Comparison of ENCODE assay signal across 8 cellular contexts in genomic region chr10:103800789-103801540, GRCh38. TPM values are rescaled to one million over a fixed set of nuclear protein-coding genes. Genes with fewer than 3 reads are reported as not detected.
DNase-seq lines count a peak whose midpoint lies in the region; ATAC-seq and TF ChIP-seq lines count a peak whose summit lies in the region.

No MANE protein-coding gene starts in this region.

- H3K27ac ChIP-seq in colonic mucosa: peak overlapping the region; percentile 27

- peaks cover 16% of the 10 kb centered on the region for H3K4me1 ChIP-seq in colonic mucosa

- DNase-seq in RPMI7951 (ENCODE audit: low read depth) (peak; percentile 92), colonic mucosa (no peak), NCI-H774 (lab: John Stamatoyannopoulos, UW) (no peak), SHP77 treated with DMSO at 0.1 percent for 48 hours (lab: John Stamatoyannopoulos, UW) (no peak), G401 (ENCODE audit: low spot score) (no peak)
- DNase-seq in stimulated activated CD8-positive, alpha-beta memory T cell treated with anti-CD3 and anti-CD28 coated beads, Interleukin-7, amount 100 ng/mL, for 4 hours (ENCODE audit: low read depth in 2 of 2): peak; percentile 13 to 37

- intact Hi-C loops in colonic mucosa (cut with DNase I): no loop called here

- H3K36me3 ChIP-seq in colonic mucosa: no peaks in the 10 kb centered on the region

- H3K27me3 ChIP-seq in colonic mucosa: no peaks in the 10 kb centered on the region

- peak overlapping the region in 1 of 2 donors; percentile 64 for H3K9ac ChIP-seq in colonic mucosa (ENCODE audit: low read depth in 2 of 2, low read length in 2 of 2)

- H3K4me3 ChIP-seq in colonic mucosa: no peak overlapping the region

- no peak for TF ChIP-seq CTCF in colonic mucosa (IDR thresholded peaks at IDR 0.05)

- ATAC-seq in GM18499 (IDR thresholded peaks at IDR 0.05; ENCODE audit: insufficient read depth, unreplicated experiment): peak; percentile 56
- peak; percentile 72 for ATAC-seq in HG02798 (IDR thresholded peaks at IDR 0.05; ENCODE audit: poor library complexity, unreplicated experiment)

- H3K9me3 ChIP-seq in colonic mucosa: no peaks in the 10 kb centered on the region

- in situ Hi-C loops in G401 (cut with HindIII; ENCODE audit: low sequenced_read_pairs): no loop called here

RNA-seq across cellular contexts. Expression of gene SH3PXD2A, which starts 54.4 kb away (rescaled TPM):
- total RNA-seq in RPMI7951 (2014; rRNA removed; shearing (Covaris generic)): 9.7 and 10.7 TPM in 2 replicates
- total RNA-seq in colonic mucosa: 10 to 100 TPM; 37.5 to 40.8 TPM
- total RNA-seq in G401 (2014; rRNA removed; shearing (Covaris generic)): 11.0 and 19.1 TPM in 2 replicates

Comparison
In these comparisons a context has a peak if more than half of its experiments do, and no peak if none do; other contexts are left out.
1. DNase-seq: peak in RPMI7951 (single experiment) and stimulated activated CD8-positive, alpha-beta memory T cell treated with anti-CD3 and anti-CD28 coated beads, Interleukin-7, amount 100 ng/mL, for 4 hours (2 of 2); none in colonic mucosa (single experiment), NCI-H774 (single experiment), SHP77 treated with DMSO at 0.1 percent for 48 hours (single experiment) and G401 (single experiment).